8 cellular contexts compared by ENCODE assay signal in genomic region chr3:24963762-24964625, GRCh38.
A peak's percentile ranks its signal among the peaks of the same experiment; 100 is the strongest.
DNase-seq lines count a peak whose midpoint lies in the region; ATAC-seq and TF ChIP-seq lines count a peak whose summit lies in the region.

No MANE protein-coding gene starts in this region.

- peaks cover 10% of the 10 kb centered on the region for H3K4me1 Mint-ChIP-seq in Caco-2 (ENCODE audit: low read depth, unreplicated experiment)

- POLR2A ChIA-PET in Caco-2 (lab: Charles Lee): no interaction called here

- no TSS peak for BruUV-seq in Caco-2 (replicated peaks; lab: Mats Ljungman, UMichigan)

- H3K9me3 ChIP-seq in Caco-2: no peaks in the 10 kb centered on the region
- H3K9me3 ChIP-seq in HAP-1: no peaks in the 10 kb centered on the region
- H3K9me3 ChIP-seq in left lung: peaks cover 0 to 6% of the 10 kb centered on the region in 2 donors

- in situ Hi-C loops in HAP-1 (cut with MboI; ENCODE audit: low sequenced_read_pairs): loop anchor here (25.0 kb wide), 1 partner anchor 623 kb away; no protein-coding TSS in a partner anchor

- H3K36me3 ChIP-seq in Caco-2 (ENCODE audit: control insufficient read depth, insufficient read depth, low read length) (no peaks in the 10 kb centered on the region), HAP-1 (replicated peaks) (no peaks in the 10 kb centered on the region), left lung (no peaks in the 10 kb centered on the region)

- H3K4me3 Mint-ChIP-seq in Caco-2 (ENCODE audit: unreplicated experiment): no peak overlapping the region

- TF ChIP-seq CTCF in Caco-2 (IDR thresholded peaks at IDR 0.05; ENCODE audit: insufficient read depth in 1 of 2, low read depth in 1 of 2, low read length in 1 of 2, severe bottlenecking in 1 of 2, unreplicated experiment in 1 of 2) (peak; percentile 53 to 69), VCaP (conservative IDR thresholded peaks at IDR 0.05) (peak; percentile 85), left lung (IDR thresholded peaks at IDR 0.05) (peak; percentile 28 to 38)

- no peaks in the 10 kb centered on the region for H3K36me3 Mint-ChIP-seq in Caco-2 (ENCODE audit: insufficient read depth, unreplicated experiment)

- DNase-seq in Caco-2 (peak in 1 of 2 experiments; percentile 35), HAP-1 (ENCODE audit: low spot score in 2 of 2) (peak; percentile 22 to 35), left lung (no peak), GM19240 (ENCODE audit: insufficient read length, low spot score) (no peak)
- no peak for DNase-seq in effector CD8-positive, alpha-beta T cell (lab: John Stamatoyannopoulos, UW)

- no peaks in the 10 kb centered on the region; the same call in 1 of the 2 replicates for H3K27me3 ChIP-seq in Caco-2 (replicated peaks; ENCODE audit: control insufficient read depth, insufficient read depth, low read length)
- H3K27me3 ChIP-seq in HAP-1 (ENCODE audit: low read depth): no peaks in the 10 kb centered on the region
- H3K27me3 ChIP-seq in left lung: no peaks in the 10 kb centered on the region

- CTCF ChIA-PET in Caco-2 (lab: Charles Lee): no interaction called here

- intact Hi-C loops in Caco-2 (cut with micrococcal nuclease; ENCODE audit: unreplicated experiment) (loop anchor here (1.0 to 10.0 kb wide), 3 partner anchors 192 to 630 kb away; no protein-coding TSS in a partner anchor), left lung (cut with DNase I) (no loop called here)

- H3K27ac ChIP-seq in VCaP (no peak overlapping the region), left lung (no peak overlapping the region)

- H3K9me3 Mint-ChIP-seq in Caco-2 (ENCODE audit: unreplicated experiment): no peaks in the 10 kb centered on the region

- H3K4me3 ChIP-seq in Caco-2 (ENCODE audit: low read depth, low read length) (no peak overlapping the region), HAP-1 (no peak overlapping the region), left lung (no peak overlapping the region)

- H3K27me3 Mint-ChIP-seq in Caco-2 (ENCODE audit: insufficient read depth, unreplicated experiment): no peaks in the 10 kb centered on the region

- H3K4me1 ChIP-seq in Caco-2 (no peaks in the 10 kb centered on the region), HAP-1 (no peaks in the 10 kb centered on the region), left lung (no peaks in the 10 kb centered on the region)

- ATAC-seq in left lung: peak; percentile 55
- ATAC-seq in HG03135 (IDR thresholded peaks at IDR 0.05; ENCODE audit: unreplicated experiment): no peak
- no peak for ATAC-seq in GM21786 (IDR thresholded peaks at IDR 0.05; ENCODE audit: unreplicated experiment)

- H3K27ac Mint-ChIP-seq in Caco-2 (ENCODE audit: unreplicated experiment): no peak overlapping the region

Comparison
In these comparisons a context has a peak if more than half of its experiments do, and no peak if none do; other contexts are left out.
1. DNase-seq: peak in HAP-1 (2 of 2); none in left lung (0 of 2), effector CD8-positive, alpha-beta T cell (single experiment) and GM19240 (single experiment).
2. CTCF ChIP-seq: peak in every context shown above with its lines; median percentile 85 in VCaP; 61 in Caco-2; 33 in left lung.